In genomic region chr14:86815341-86815740, GRCh38 we compare ENCODE assay signal across 26 cellular contexts.
"Had no signal": no experiment of that assay in that cellular context is flagged by ENCODE, and none has a peak within 500 bp of the region (broad histone marks: within the 10 kb centered on the region; RNA-seq: fewer than 3 reads in every experiment).

No MANE protein-coding gene starts in this region.

- H3K36me3 Mint-ChIP-seq: memory B cell; stimulated activated naive B cell treated with anti-CD40 and anti-IgM and Interleukin-4, amounts not matched to agents 10 μg/mL and 1 μg/mL and 100 μg/mL, for 72 hours had no signal

- H3K4me3 Mint-ChIP-seq: memory B cell; naive thymus-derived CD8-positive, alpha-beta T cell; nephron; neural crest cell; stimulated activated naive B cell treated with anti-CD40 and anti-IgM and Interleukin-4, amounts not matched to agents 10 μg/mL and 1 μg/mL and 100 μg/mL, for 72 hours had no signal

- H3K27me3 Mint-ChIP-seq: memory B cell; naive thymus-derived CD8-positive, alpha-beta T cell; stimulated activated naive B cell treated with anti-CD40 and anti-IgM and Interleukin-4, amounts not matched to agents 10 μg/mL and 1 μg/mL and 100 μg/mL, for 72 hours had no signal

- H3K4me1 Mint-ChIP-seq: memory B cell; naive thymus-derived CD8-positive, alpha-beta T cell; nephron; neural crest cell; stimulated activated naive B cell treated with anti-CD40 and anti-IgM and Interleukin-4, amounts not matched to agents 10 μg/mL and 1 μg/mL and 100 μg/mL, for 72 hours had no signal

- H3K27ac Mint-ChIP-seq: memory B cell; naive thymus-derived CD8-positive, alpha-beta T cell; nephron; stimulated activated naive B cell treated with anti-CD40 and anti-IgM and Interleukin-4, amounts not matched to agents 10 μg/mL and 1 μg/mL and 100 μg/mL, for 72 hours had no signal

- ATAC-seq: mucosa of descending colon; naive thymus-derived CD8-positive, alpha-beta T cell; pancreas; right cardiac atrium; sciatic nerve; stimulated activated naive B cell treated with anti-CD40 and anti-IgM and Interleukin-4, amounts not matched to agents 10 μg/mL and 1 μg/mL and 100 μg/mL, for 72 hours; stimulated activated naive CD8-positive, alpha-beta T cell treated with anti-CD3 and anti-CD28 coated beads, Interleukin-15, Interleukin-2, amounts not matched to agents 100 U/mL and 50 U/mL, for 24 hours had no signal

- DNase-seq: hypothalamus; islet precursor cell; left ventricle myocardium inferior; midbrain; mucosa of descending colon; naive thymus-derived CD8-positive, alpha-beta T cell; nucleus accumbens; pancreas; posterior cingulate gyrus; retina; right cardiac atrium; stimulated activated CD4-positive, alpha-beta T cell treated with anti-CD3 and anti-CD28 coated beads, Interleukin-12 subunit alpha, Interleukin-12 subunit beta, amount 100 ng/mL, for 4 hours; stimulated activated CD4-positive, alpha-beta T cell treated with anti-CD3 and anti-CD28 coated beads, Interleukin-15, amount 100 ng/mL, for 24 hours; stimulated activated CD4-positive, alpha-beta T cell treated with anti-CD3 and anti-CD28 coated beads, Interleukin-2, amount 100 ng/mL, for 24 hours; stimulated activated CD4-positive, alpha-beta T cell treated with anti-CD3 and anti-CD28 coated beads, Interleukin-4, amount 100 ng/mL, for 1 hour; stimulated activated naive B cell treated with anti-CD40 and anti-IgM and Interleukin-4, amounts not matched to agents 10 μg/mL and 1 μg/mL and 100 μg/mL, for 72 hours; stimulated activated naive CD8-positive, alpha-beta T cell treated with anti-CD3 and anti-CD28 coated beads, Interleukin-15, Interleukin-2, amounts not matched to agents 100 U/mL and 50 U/mL, for 24 hours; stomach; testis; thyroid gland; transverse colon; upper lobe of left lung had no signal
